8 cellular contexts compared by ENCODE assay signal in genomic region chr17:54967621-54968258, GRCh38. TPM values are rescaled to one million over a fixed set of nuclear protein-coding genes. Genes with fewer than 3 reads are reported as not detected.
DNase-seq lines count a peak whose midpoint lies in the region; ATAC-seq and TF ChIP-seq lines count a peak whose summit lies in the region.

No MANE protein-coding gene starts in this region.

- DNase-seq in ELR (ENCODE audit: low read depth) (peak; percentile 60), SK-MEL-5 (ENCODE audit: low read depth, low spot score) (peak; percentile 38), epidermal melanocyte (ENCODE audit: insufficient read length, low spot score) (no peak), SHP77 treated with DMSO at 0.1 percent for 48 hours (lab: John Stamatoyannopoulos, UW) (no peak)

- H3F3A ChIP-seq in neural cell (ENCODE audit: insufficient read depth, low read length, poor library complexity, severe bottlenecking) = no peaks in the 10 kb centered on the region

- H3K79me2 ChIP-seq in neural cell (replicated peaks; ENCODE audit: insufficient read depth, low read length) = peaks cover 58% of the 10 kb centered on the region

- peak overlapping the region; percentile 78 for H3K4me3 ChIP-seq in neural cell (ENCODE audit: low read length)

- no peaks in the 10 kb centered on the region for H3K36me3 ChIP-seq in neural cell (ENCODE audit: insufficient read depth, low read length)

- H2AFZ ChIP-seq in neural cell (ENCODE audit: low read depth, low read length) = peak overlapping the region; percentile 87

- no peaks in the 10 kb centered on the region for H3K9me2 ChIP-seq in neural cell (ENCODE audit: insufficient read depth, low read length)

- peak overlapping the region; percentile 92 for H3K9ac ChIP-seq in neural cell (ENCODE audit: low read length)

- no peak for TF ChIP-seq EP300 in neural cell (conservative IDR thresholded peaks at IDR 0.05; ENCODE audit: poor library complexity, severe bottlenecking)

- no peaks in the 10 kb centered on the region for H3K27me3 ChIP-seq in neural cell (ENCODE audit: insufficient read depth, low read depth, low read length)

- TF ChIP-seq RAD21 in neural cell (conservative IDR thresholded peaks at IDR 0.05) = no peak

- H3K9me3 ChIP-seq in neural cell (ENCODE audit: low read length) = no peaks in the 10 kb centered on the region

- no peak for TF ChIP-seq CTCF in neural cell (IDR thresholded peaks at IDR 0.05; ENCODE audit: poor library complexity, severe bottlenecking)

- ATAC-seq in GM19438 (IDR thresholded peaks at IDR 0.05; ENCODE audit: low read depth, unreplicated experiment) (peak; percentile 13), HG03432 (IDR thresholded peaks at IDR 0.05; ENCODE audit: unreplicated experiment) (peak; percentile 18), esophagus mucosa (peak; percentile 54)

- peak overlapping the region; percentile 92 for H3K27ac ChIP-seq in neural cell (ENCODE audit: low read length)

- peak overlapping the region; percentile 57 for H3K4me2 ChIP-seq in neural cell (ENCODE audit: low read length)

- in situ Hi-C loops in SK-MEL-5 (cut with HindIII; ENCODE audit: low pct_unique_long_range_greater_than_20kb, low sequenced_read_pairs) = no loop called here

- H4K20me1 ChIP-seq in neural cell (ENCODE audit: insufficient read depth) = no peaks in the 10 kb centered on the region

TF ChIP-seq in neural cell, 6 proteins besides CTCF, POLR2A, EP300 and RAD21:
- TF ChIP-seq POLR2AphosphoS5 (IDR thresholded peaks at IDR 0.05) (no peak), MXI1 (conservative IDR thresholded peaks at IDR 0.05; ENCODE audit: poor library complexity, severe bottlenecking) (peak; percentile 61)
TF ChIP-seq in neural cell: peak in this region for 1.

RNA-seq across cellular contexts. Expression of gene COX11, which starts 0.7 kb away (rescaled TPM):
- total RNA-seq in SK-MEL-5 (2014; rRNA removed; shearing (Covaris generic)) = 49.7 and 56.9 TPM in 2 replicates
- polyA plus RNA-seq in SK-MEL-5 (2015; cell fraction: cytosol; rRNA removed) = 34.0 and 45.7 TPM in 2 replicates
- 49.2 and 53.9 TPM in 2 replicates for polyA plus RNA-seq in SK-MEL-5 (2015; cell fraction: nucleus; rRNA removed)
- 23.5 TPM for total RNA-seq in esophagus mucosa
- polyA plus RNA-seq in neural cell = 154 and 155 TPM in 2 replicates
- 101 and 110 TPM in 2 replicates for polyA minus RNA-seq in neural cell

RNA-seq across cellular contexts. Expression of gene STXBP4, which starts 0.8 kb away (rescaled TPM):
- total RNA-seq in SK-MEL-5 (2014; rRNA removed; shearing (Covaris generic)) = 6.0 and 12.5 TPM in 2 replicates
- 1.9 and 5.5 TPM in 2 replicates for polyA plus RNA-seq in SK-MEL-5 (2015; cell fraction: cytosol; rRNA removed)
- polyA plus RNA-seq in SK-MEL-5 (2015; cell fraction: nucleus; rRNA removed) = 15.2 and 21.5 TPM in 2 replicates
- 3.9 TPM for total RNA-seq in esophagus mucosa
- 8.1 and 21.3 TPM in 2 replicates for polyA plus RNA-seq in neural cell
- 39.0 and 77.9 TPM in 2 replicates for polyA minus RNA-seq in neural cell

Comparison
In these comparisons a context has a peak if more than half of its experiments do, and no peak if none do; other contexts are left out.
1. DNase-seq: peak in ELR (single experiment) and SK-MEL-5 (single experiment); none in epidermal melanocyte (single experiment) and SHP77 treated with DMSO at 0.1 percent for 48 hours (single experiment).
2. Peak in every context shown above with its lines, with median percentiles within 50 percentile points of each other: ATAC-seq.